8 cellular contexts compared by ENCODE assay signal in genomic region chr11:94543695-94544581, GRCh38. TPM values are rescaled to one million over a fixed set of nuclear protein-coding genes. Genes with fewer than 3 reads are reported as not detected.
DNase-seq lines count a peak whose midpoint lies in the region; ATAC-seq, FAIRE-seq and TF ChIP-seq lines count a peak whose summit lies in the region.

Gene FUT4, plus strand, starts transcription at chr11:94543921. Its CDS starts 213 bp downstream, at chr11:94544134.

- peak within 1 kb of the TSS; percentile 99 for H3K27ac Mint-ChIP-seq in WTC11

- POLR2A ChIA-PET in WTC11 (lab: Charles Lee), result interaction anchor here (0.7 to 1.2 kb wide), 2 partner anchors 23 to 50 kb away, joined by 3 read pairs; no protein-coding TSS in a partner anchor

- no peak for TF ChIP-seq CTCF in 22Rv1 (IDR thresholded peaks at IDR 0.05)
- TF ChIP-seq CTCF in WTC11 (IDR thresholded peaks at IDR 0.05), result no peak
- TF ChIP-seq CTCF in bronchial epithelial cell (IDR thresholded peaks at IDR 0.05; ENCODE audit: insufficient read depth, low read length, severe bottlenecking), result no peak

- H3K27ac ChIP-seq in 22Rv1, result peak within 1 kb of the TSS; percentile 91

- peaks cover 30% of the 10 kb centered on the region for H3K4me1 Mint-ChIP-seq in WTC11

- FAIRE-seq in bronchial epithelial cell (lab: Jason Lieb, UNC), result no peak

- H3K4me3 Mint-ChIP-seq in WTC11, result peak within 1 kb of the TSS; percentile 97

- CTCF ChIA-PET in WTC11 (lab: Charles Lee), result interaction anchor here (0.6 to 1.8 kb wide), 5 partner anchors 9 to 27 kb away, joined by 3 to 5 read pairs (median 4); no protein-coding TSS in a partner anchor

- H3K36me3 Mint-ChIP-seq in WTC11, result no peaks in the 10 kb centered on the region

- peak within 1 kb of the TSS; percentile 40 for H3K4me3 ChIP-seq in bronchial epithelial cell (ENCODE audit: low read depth, low read length)

- H3K9me3 Mint-ChIP-seq in WTC11, result no peaks in the 10 kb centered on the region

- H3K36me3 ChIP-seq in bronchial epithelial cell (ENCODE audit: control insufficient read depth, insufficient read depth, low read length), result no peaks in the 10 kb centered on the region

- peaks cover 47% of the 10 kb centered on the region for H3K27me3 Mint-ChIP-seq in WTC11 (ENCODE audit: low read depth)

- peak; percentile 88 for ATAC-seq in GM18502 (IDR thresholded peaks at IDR 0.05; ENCODE audit: poor library complexity, unreplicated experiment)
- ATAC-seq in HG02943 (IDR thresholded peaks at IDR 0.05; ENCODE audit: low read depth, unreplicated experiment), result peak; percentile 84
- ATAC-seq in WTC11, result peak; percentile 88

- peak; percentile 35 for DNase-seq in NCI-H2107 treated with DMSO at 0.1 percent for 48 hours (lab: John Stamatoyannopoulos, UW; ENCODE audit: unreplicated experiment)
- DNase-seq in WTC11 (ENCODE audit: low spot score), result peak; percentile 87
- peak; percentile 57 for DNase-seq in bronchial epithelial cell (ENCODE audit: low read depth)
- DNase-seq in iris pigment epithelial cell (ENCODE audit: low read depth), result peak; percentile 86
- peak; percentile 68 for DNase-seq in stimulated activated CD4-positive, alpha-beta T cell treated with anti-CD3 and anti-CD28 coated beads, Interleukin-12 subunit alpha, Interleukin-12 subunit beta, amount 100 ng/mL, for 4 hours

- no peaks in the 10 kb centered on the region for H3K27me3 ChIP-seq in bronchial epithelial cell (ENCODE audit: control insufficient read depth, insufficient read depth, low read length)

TF ChIP-seq in WTC11, 78 proteins besides CTCF, POLR2A, EP300 and RAD21 (continues in another document):
- no peak for TF ChIP-seq NFATC4 (CRISPR knock-in tag; IDR thresholded peaks at IDR 0.05)
- TF ChIP-seq FOXP1 (CRISPR knock-in tag; IDR thresholded peaks at IDR 0.05; ENCODE audit: borderline replicate concordance), result 0 out of 2 replicates have a peak, but pooled peaks have one; percentile 9
- no peak for TF ChIP-seq CDX4 (CRISPR knock-in tag; IDR thresholded peaks at IDR 0.05; ENCODE audit: borderline replicate concordance)
- no peak for TF ChIP-seq ERG (CRISPR knock-in tag; IDR thresholded peaks at IDR 0.05)
- TF ChIP-seq ATF1 (CRISPR knock-in tag; IDR thresholded peaks at IDR 0.05), result no peak
- no peak for TF ChIP-seq ZNF219 (CRISPR knock-in tag; IDR thresholded peaks at IDR 0.05; ENCODE audit: borderline replicate concordance)
- no peak for TF ChIP-seq AFF4 (CRISPR knock-in tag; IDR thresholded peaks at IDR 0.05; ENCODE audit: borderline replicate concordance)
- no peak for TF ChIP-seq MLX (CRISPR knock-in tag; IDR thresholded peaks at IDR 0.05)
- TF ChIP-seq IRF2 (CRISPR knock-in tag; IDR thresholded peaks at IDR 0.05; ENCODE audit: borderline replicate concordance, low read depth), result no peak; the same call in 1 of the 2 replicates
- TF ChIP-seq E2F5 (CRISPR knock-in tag; IDR thresholded peaks at IDR 0.05), result no peak; the same call in 1 of the 2 replicates
- peak; percentile 19; the same call in 1 of the 2 replicates for TF ChIP-seq ZBTB21 (CRISPR knock-in tag; IDR thresholded peaks at IDR 0.05; ENCODE audit: borderline replicate concordance)
- no peak for TF ChIP-seq GTF2I (CRISPR knock-in tag; conservative IDR thresholded peaks at IDR 0.05)
- TF ChIP-seq ATF3 (CRISPR knock-in tag; conservative IDR thresholded peaks at IDR 0.05), result no peak
- 0 out of 2 replicates have a peak, but pooled peaks have one; percentile 37 for TF ChIP-seq CBFB (CRISPR knock-in tag; IDR thresholded peaks at IDR 0.05; ENCODE audit: low read depth)
- TF ChIP-seq KAT7 (CRISPR knock-in tag; IDR thresholded peaks at IDR 0.05; ENCODE audit: borderline replicate concordance), result peak; percentile 44; the same call in 1 of the 2 replicates
- TF ChIP-seq NR1H2 (CRISPR knock-in tag; IDR thresholded peaks at IDR 0.05), result no peak
- TF ChIP-seq ZNF396 (CRISPR knock-in tag; IDR thresholded peaks at IDR 0.05; ENCODE audit: borderline replicate concordance), result no peak
- TF ChIP-seq GRHL2 (CRISPR knock-in tag; IDR thresholded peaks at IDR 0.05; ENCODE audit: insufficient replicate concordance, severe bottlenecking), result no peak
- TF ChIP-seq ZNF671 (CRISPR knock-in tag; IDR thresholded peaks at IDR 0.05), result no peak
- TF ChIP-seq AR (CRISPR knock-in tag; IDR thresholded peaks at IDR 0.05), result no peak

RNA-seq across cellular contexts. Expression of gene FUT4, which starts in this region (rescaled TPM):
- total RNA-seq in WTC11 (2021), result 5.1 to 7.7 TPM (median 5.5 TPM) in 3 replicates
- 1.0 and 1.8 TPM in 2 replicates for total RNA-seq in bronchial epithelial cell

Comparison
In these comparisons a context has a peak if more than half of its experiments do, and no peak if none do; other contexts are left out.
1. Peak in every context shown above with its lines: DNase-seq, ATAC-seq, H3K4me3 ChIP-seq and H3K27ac ChIP-seq.
2. DNase-seq: peak in every context shown above with its lines; median percentile 87 in WTC11; 86 in iris pigment epithelial cell; 68 in stimulated activated CD4-positive, alpha-beta T cell treated with anti-CD3 and anti-CD28 coated beads, Interleukin-12 subunit alpha, Interleukin-12 subunit beta, amount 100 ng/mL, for 4 hours; 57 in bronchial epithelial cell; 35 in NCI-H2107 treated with DMSO at 0.1 percent for 48 hours.